In the genomic region with DNA sequence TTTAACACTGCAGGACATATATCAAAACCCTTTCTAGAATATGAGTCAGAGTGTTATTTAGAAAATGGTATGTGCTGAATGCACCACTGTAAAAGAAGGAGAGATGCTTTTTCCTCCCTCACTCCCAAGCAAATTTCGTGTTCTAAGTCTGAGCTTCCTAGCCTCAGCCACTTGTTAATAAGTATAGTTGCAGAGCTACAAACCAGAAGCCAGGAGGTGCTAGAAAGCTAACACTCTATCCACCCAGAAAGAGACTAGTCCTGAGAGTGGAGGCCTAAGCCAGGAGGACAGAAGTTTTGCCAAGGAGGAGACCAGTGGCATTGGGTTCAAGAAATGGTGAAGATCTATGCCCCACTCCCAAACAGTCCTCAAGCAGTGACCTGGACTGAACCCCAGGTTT, we compare ENCODE assay signal across 9 cellular contexts.
DNase-seq lines count a peak whose midpoint lies in the region; ATAC-seq and TF ChIP-seq lines count a peak whose summit lies in the region.
"Had no signal": no experiment of that assay in that cellular context is flagged by ENCODE, and none has a peak within 500 bp of the region (broad histone marks: within the 10 kb centered on the region; RNA-seq: fewer than 3 reads in every experiment).

No MANE protein-coding gene starts in this region.

- ATAC-seq in GM18907 (IDR thresholded peaks at IDR 0.05; ENCODE audit: unreplicated experiment) (peak; percentile 66), GM21360 (IDR thresholded peaks at IDR 0.05; ENCODE audit: unreplicated experiment) (no peak)

- H3K36me3 Mint-ChIP-seq in activated naive CD4-positive, alpha-beta T cell treated with anti-CD3 and anti-CD28 coated beads, Interleukin-2, amount 10 ng/mL, durations not matched to agents 7 days and 5 days: no peaks in the 10 kb centered on the region

- H3K27me3 Mint-ChIP-seq in activated naive CD4-positive, alpha-beta T cell treated with anti-CD3 and anti-CD28 coated beads, Interleukin-2, amount 10 ng/mL, durations not matched to agents 7 days and 5 days: peaks cover 14% of the 10 kb centered on the region

- no peaks in the 10 kb centered on the region for H3K9me3 Mint-ChIP-seq in activated naive CD4-positive, alpha-beta T cell treated with anti-CD3 and anti-CD28 coated beads, Interleukin-2, amount 10 ng/mL, durations not matched to agents 7 days and 5 days

- no peak overlapping the region for H3K4me3 Mint-ChIP-seq in activated naive CD4-positive, alpha-beta T cell treated with anti-CD3 and anti-CD28 coated beads, Interleukin-2, amount 10 ng/mL, durations not matched to agents 7 days and 5 days

- no peak overlapping the region for H3K27ac Mint-ChIP-seq in activated naive CD4-positive, alpha-beta T cell treated with anti-CD3 and anti-CD28 coated beads, Interleukin-2, amount 10 ng/mL, durations not matched to agents 7 days and 5 days

- TF ChIP-seq POLR2A in NB4 (IDR thresholded peaks at IDR 0.05; ENCODE audit: extremely low read depth, insufficient read length): no peak

- H3K4me3 ChIP-seq in NB4 (ENCODE audit: low read depth, low read length) (no peak overlapping the region), fibroblast of pulmonary artery (replicated peaks; ENCODE audit: low read depth, low read length) (no peak overlapping the region)

- TF ChIP-seq CTCF in NB4 (IDR thresholded peaks at IDR 0.05; ENCODE audit: low read depth, low read length) (peak; percentile 27), fibroblast of pulmonary artery (IDR thresholded peaks at IDR 0.05; ENCODE audit: low read length, missing control alignments) (peak; percentile 32)

- peaks cover 4% of the 10 kb centered on the region for H3K4me1 Mint-ChIP-seq in activated naive CD4-positive, alpha-beta T cell treated with anti-CD3 and anti-CD28 coated beads, Interleukin-2, amount 10 ng/mL, durations not matched to agents 7 days and 5 days

- DNase-seq in ACHN (peak; percentile 6), NB4 (ENCODE audit: low read depth) (peak; percentile 29), fibroblast of pulmonary artery (ENCODE audit: low read depth) (no peak), NCI-H446 treated with DMSO at 0.1 percent for 48 hours (lab: John Stamatoyannopoulos, UW) (no peak)
- no peak for DNase-seq in activated naive CD4-positive, alpha-beta T cell treated with anti-CD3 and anti-CD28 coated beads, Interleukin-2, amount 10 ng/mL, durations not matched to agents 7 days and 5 days
- DNase-seq in activated naive CD4-positive, alpha-beta T cell (lab: John Stamatoyannopoulos, UW): no peak
- DNase-seq: DMS79 had no signal

- CTCF ChIA-PET in activated naive CD4-positive, alpha-beta T cell treated with anti-CD3 and anti-CD28 coated beads, Interleukin-2, amount 10 ng/mL, durations not matched to agents 7 days and 5 days (lab: Charles Lee): interaction anchor here (0.6 to 8.4 kb wide), 4 partner anchors 38 to 339 kb away, joined by 3 to 76 read pairs (median 4); no protein-coding TSS in a partner anchor

- in situ Hi-C loops in ACHN (cut with HindIII; ENCODE audit: low pct_ligation_motif_present, low pct_unique_long_range_greater_than_20kb, low sequenced_read_pairs): no loop called here

Comparison
In these comparisons a context has a peak if more than half of its experiments do, and no peak if none do; other contexts are left out.
1. DNase-seq: peak in ACHN (single experiment) and NB4 (single experiment); none in fibroblast of pulmonary artery (single experiment), activated naive CD4-positive, alpha-beta T cell treated with anti-CD3 and anti-CD28 coated beads, Interleukin-2, amount 10 ng/mL, durations not matched to agents 7 days and 5 days (single experiment), activated naive CD4-positive, alpha-beta T cell (0 of 4) and NCI-H446 treated with DMSO at 0.1 percent for 48 hours (single experiment).